ENCODE assay signal across 8 cellular contexts in the genomic region with DNA sequence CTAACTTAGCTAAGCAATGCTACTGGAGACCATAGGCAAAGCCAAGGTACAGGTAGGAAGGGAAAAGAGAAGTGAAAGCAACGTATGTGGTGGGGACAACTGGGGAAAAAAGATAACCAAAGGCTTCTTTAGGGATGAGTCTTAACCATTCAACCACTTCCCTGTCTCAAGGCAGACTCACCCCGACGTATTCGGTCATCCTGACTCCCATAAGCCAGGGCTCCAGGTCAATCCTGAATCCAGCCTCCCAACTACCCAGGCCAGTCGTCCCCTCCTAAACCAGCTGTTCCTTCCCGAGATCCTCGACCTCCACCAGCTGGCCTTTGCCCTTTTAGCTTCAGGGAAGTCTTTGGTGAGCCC. TPM values are rescaled to one million over a fixed set of nuclear protein-coding genes. Genes with fewer than 3 reads are reported as not detected.
DNase-seq lines count a peak whose midpoint lies in the region; ATAC-seq, FAIRE-seq and TF ChIP-seq lines count a peak whose summit lies in the region.

No MANE protein-coding gene starts in this region.

- peak overlapping the region; percentile 69 for H3K4me3 ChIP-seq in right atrium auricular region
- peak overlapping the region; percentile 61 to 85 for H3K4me3 ChIP-seq in small intestine (ENCODE audit: low read depth in 1 of 2, low read length in 2 of 2)

- no peaks in the 10 kb centered on the region for H3K9me3 Mint-ChIP-seq in activated CD8-positive, alpha-beta T cell treated with anti-CD3 and anti-CD28 coated beads for 36 hours

- POLR2A ChIA-PET in activated CD8-positive, alpha-beta T cell treated with anti-CD3 and anti-CD28 coated beads for 36 hours (lab: Charles Lee) = interaction anchor here (0.7 to 9.2 kb wide), 15 partner anchors 9 to 177 kb away, joined by 3 to 118 read pairs (median 6); partner anchors contain the start of genes DDB2, NR1H3, PACSIN3 and PSMC3

- peaks cover 24% of the 10 kb centered on the region for H3K4me1 Mint-ChIP-seq in activated CD8-positive, alpha-beta T cell treated with anti-CD3 and anti-CD28 coated beads for 36 hours (ENCODE audit: low read depth)

- CTCF ChIA-PET in activated CD8-positive, alpha-beta T cell treated with anti-CD3 and anti-CD28 coated beads for 36 hours (lab: Charles Lee) = interaction anchor here (0.6 to 6.6 kb wide), 14 partner anchors 11 to 164 kb away, joined by 3 to 47 read pairs (median 5); partner anchors contain the start of genes DDB2 and NR1H3

- H3K27ac Mint-ChIP-seq in activated CD8-positive, alpha-beta T cell treated with anti-CD3 and anti-CD28 coated beads for 36 hours = peak overlapping the region; percentile 98

- H3K27ac ChIP-seq in 22Rv1 = peak overlapping the region; percentile 74
- H3K27ac ChIP-seq in right atrium auricular region = peak overlapping the region; percentile 85 to 87
- peak overlapping the region; percentile 76 to 91 for H3K27ac ChIP-seq in small intestine (ENCODE audit: low read depth in 1 of 2, low read length in 1 of 2)

- no peaks in the 10 kb centered on the region for H3K9me3 ChIP-seq in right atrium auricular region
- H3K9me3 ChIP-seq in small intestine (ENCODE audit: control insufficient read depth, low read depth) = no peaks in the 10 kb centered on the region

- no peak for TF ChIP-seq CTCF in 22Rv1 (IDR thresholded peaks at IDR 0.05)
- TF ChIP-seq CTCF in activated CD8-positive, alpha-beta T cell treated with anti-CD3 and anti-CD28 coated beads for 36 hours (IDR thresholded peaks at IDR 0.05) = no peak
- no peak for TF ChIP-seq CTCF in right atrium auricular region (IDR thresholded peaks at IDR 0.05)

- intact Hi-C loops in activated CD8-positive, alpha-beta T cell treated with anti-CD3 and anti-CD28 coated beads for 36 hours (cut with micrococcal nuclease) = no loop called here

- H3K4me1 ChIP-seq in right atrium auricular region = peaks cover 0 to 28% of the 10 kb centered on the region in 2 donors
- peaks cover 4 to 11% of the 10 kb centered on the region in 2 donors for H3K4me1 ChIP-seq in small intestine (ENCODE audit: control insufficient read depth in 2 of 2, insufficient read depth in 1 of 2, low read depth in 1 of 2, low read length in 1 of 2)

- FAIRE-seq in small intestine (lab: Jason Lieb, UNC) = no peak

- ATAC-seq in GM18909 (IDR thresholded peaks at IDR 0.05; ENCODE audit: poor library complexity, unreplicated experiment) (peak; percentile 31), HG03159 (IDR thresholded peaks at IDR 0.05; ENCODE audit: unreplicated experiment) (peak; percentile 25)
- peak; percentile 7 for ATAC-seq in activated CD8-positive, alpha-beta T cell treated with anti-CD3 and anti-CD28 coated beads for 36 hours

- peaks cover 3% of the 10 kb centered on the region for H3K36me3 Mint-ChIP-seq in activated CD8-positive, alpha-beta T cell treated with anti-CD3 and anti-CD28 coated beads for 36 hours (ENCODE audit: low read depth)

- DNase-seq in activated CD8-positive, alpha-beta T cell treated with anti-CD3 and anti-CD28 coated beads for 36 hours = no peak
- DNase-seq in right atrium auricular region (ENCODE audit: low spot score) (no peak), small intestine (no peak), Ammon's horn (ENCODE audit: low spot score) (no peak), islet precursor cell (no peak)

- H3K36me3 ChIP-seq in right atrium auricular region (peaks cover 26% of the 10 kb centered on the region), small intestine (ENCODE audit: control insufficient read depth in 2 of 2, insufficient read depth in 2 of 2, low read length in 2 of 2) (peaks cover 5 to 9% of the 10 kb centered on the region in 2 donors)

- H3K4me3 Mint-ChIP-seq in activated CD8-positive, alpha-beta T cell treated with anti-CD3 and anti-CD28 coated beads for 36 hours = peak overlapping the region; percentile 95

- no peaks in the 10 kb centered on the region for H3K27me3 ChIP-seq in right atrium auricular region
- H3K27me3 ChIP-seq in small intestine (ENCODE audit: control insufficient read depth in 2 of 2, insufficient read depth in 2 of 2, low read length in 2 of 2) = no peaks in the 10 kb centered on the region

- WGBS in small intestine, 3 donors = 0 to 1% (median 0%) methylated on average over 7 of the region's 7 CpGs

- no peaks in the 10 kb centered on the region for H3K27me3 Mint-ChIP-seq in activated CD8-positive, alpha-beta T cell treated with anti-CD3 and anti-CD28 coated beads for 36 hours

RNA-seq across cellular contexts. Expression of gene ACP2, which starts 0.3 kb away (rescaled TPM):
- total RNA-seq in activated CD8-positive, alpha-beta T cell treated with anti-CD3 and anti-CD28 coated beads for 36 hours = 10 to 100 TPM in 1 of 2 experiments, 1 to 10 TPM in 1; 9.4 to 13.4 TPM
- total RNA-seq in right atrium auricular region = 10 to 100 TPM; 45.2 to 59.4 TPM
- polyA plus RNA-seq in small intestine = 10 to 100 TPM; 44.1 to 53.3 (median 48.6) TPM

RNA-seq across cellular contexts. Expression of gene NR1H3, which starts 9.5 kb away (rescaled TPM):
- 10 to 100 TPM; 12.7 to 15.3 TPM for total RNA-seq in activated CD8-positive, alpha-beta T cell treated with anti-CD3 and anti-CD28 coated beads for 36 hours
- 10 to 100 TPM; 15.9 to 23.2 TPM for total RNA-seq in right atrium auricular region
- 100 to 1,000 TPM; 102 to 366 (median 223) TPM for polyA plus RNA-seq in small intestine

RNA-seq across cellular contexts. Expression of gene MADD, which starts 21.6 kb away (rescaled TPM):
- total RNA-seq in activated CD8-positive, alpha-beta T cell treated with anti-CD3 and anti-CD28 coated beads for 36 hours = 10 to 100 TPM; 55.7 to 61.2 TPM
- 10 to 100 TPM; 28.2 to 49.8 TPM for total RNA-seq in right atrium auricular region
- 10 to 100 TPM; 19.2 to 27.7 (median 23.9) TPM for polyA plus RNA-seq in small intestine

RNA-seq across cellular contexts. Expression of gene DDB2, which starts 33.5 kb away (rescaled TPM):
- 100 to 1,000 TPM; 189 to 200 TPM for total RNA-seq in activated CD8-positive, alpha-beta T cell treated with anti-CD3 and anti-CD28 coated beads for 36 hours
- 10 to 100 TPM in 1 of 2 donors, 1 to 10 TPM in 1; 8.8 to 12.0 TPM for total RNA-seq in right atrium auricular region
- 10 to 100 TPM; 25.1 to 39.4 (median 26.2) TPM for polyA plus RNA-seq in small intestine
